In genomic region chr12:4308334-4308960, GRCh38 we compare ENCODE assay signal across 12 cellular contexts. TPM values are rescaled to one million over a fixed set of nuclear protein-coding genes. Genes with fewer than 3 reads are reported as not detected.
DNase-seq lines count a peak whose midpoint lies in the region; ATAC-seq and TF ChIP-seq lines count a peak whose summit lies in the region.
"Had no signal": no experiment of that assay in that cellular context is flagged by ENCODE, and none has a peak within 500 bp of the region (broad histone marks: within the 10 kb centered on the region; RNA-seq: fewer than 3 reads in every experiment).

No MANE protein-coding gene starts in this region.

- ATAC-seq in stimulated activated naive CD8-positive, alpha-beta T cell treated with anti-CD3 and anti-CD28 coated beads, Interleukin-15, amount 100 ng/mL, for 72 hours = peak; percentile 34
- no peak for ATAC-seq in stimulated activated naive CD8-positive, alpha-beta T cell treated with anti-CD3 and anti-CD28 coated beads, Interleukin-15, Interleukin-2, amounts not matched to agents 100 U/mL and 50 U/mL, for 24 hours

- no peak for DNase-seq in stimulated activated naive CD8-positive, alpha-beta T cell treated with anti-CD3 and anti-CD28 coated beads, Interleukin-15, amount 100 ng/mL, for 72 hours
- DNase-seq in stimulated activated naive CD8-positive, alpha-beta T cell treated with anti-CD3 and anti-CD28 coated beads, Interleukin-15, Interleukin-2, amounts not matched to agents 100 U/mL and 50 U/mL, for 24 hours = no peak
- DNase-seq in breast epithelium (ENCODE audit: low spot score in 2 of 2) = no peak
- DNase-seq in NCI-H69 (lab: John Stamatoyannopoulos, UW) = no peak
- no peak for DNase-seq in stomach
- DNase-seq in G401 (ENCODE audit: low spot score) = no peak
- no peak for DNase-seq in SW 1271 (lab: John Stamatoyannopoulos, UW)
- DNase-seq: activated naive CD4-positive, alpha-beta T cell treated with anti-CD3 and anti-CD28 coated beads for 36 hours; AML-193; stimulated activated CD4-positive, alpha-beta T cell treated with anti-CD3 and anti-CD28 coated beads, Interleukin-15, amount 100 ng/mL, for 24 hours had no signal

- no peak for TF ChIP-seq CTCF in breast epithelium (IDR thresholded peaks at IDR 0.05)
- TF ChIP-seq CTCF in stomach (IDR thresholded peaks at IDR 0.05) = no peak

- TF ChIP-seq POLR2A in breast epithelium (IDR thresholded peaks at IDR 0.05) (no peak), stomach (IDR thresholded peaks at IDR 0.05) (no peak)

- H3K4me3 Mint-ChIP-seq in stimulated activated naive CD8-positive, alpha-beta T cell treated with anti-CD3 and anti-CD28 coated beads, Interleukin-15, amount 100 ng/mL, for 72 hours = no peak overlapping the region
- H3K4me3 Mint-ChIP-seq: activated CD4-positive, alpha-beta T cell treated with anti-CD3 and anti-CD28 coated beads for 36 hours; activated naive CD4-positive, alpha-beta T cell treated with anti-CD3 and anti-CD28 coated beads for 36 hours had no signal

- no peak overlapping the region for H3K9ac ChIP-seq in muscle layer of colon (ENCODE audit: low read length)

- H3K4me3 ChIP-seq in breast epithelium = peak overlapping the region in 2 of 3 donors; percentile 22 to 53
- H3K4me3 ChIP-seq in muscle layer of colon (ENCODE audit: low read depth in 1 of 2, low read length in 2 of 2) = peak overlapping the region in 1 of 2 donors; percentile 19
- H3K4me3 ChIP-seq in stomach = no peak overlapping the region

- H3K27ac Mint-ChIP-seq in stimulated activated naive CD8-positive, alpha-beta T cell treated with anti-CD3 and anti-CD28 coated beads, Interleukin-15, amount 100 ng/mL, for 72 hours = peak overlapping the region in 1 of 2 donors; percentile 21
- H3K27ac Mint-ChIP-seq: activated CD4-positive, alpha-beta T cell treated with anti-CD3 and anti-CD28 coated beads for 36 hours had no signal

- H3K36me3 ChIP-seq in breast epithelium (no peaks in the 10 kb centered on the region), muscle layer of colon (ENCODE audit: insufficient read depth, low read length) (peaks cover 17% of the 10 kb centered on the region), stomach (peaks cover 0 to 16% (median 9%) of the 10 kb centered on the region in 4 donors)

- in situ Hi-C loops in G401 (cut with HindIII; ENCODE audit: low sequenced_read_pairs) = no loop called here

- H3K27me3 ChIP-seq in breast epithelium (no peaks in the 10 kb centered on the region), muscle layer of colon (ENCODE audit: control insufficient read depth in 1 of 2, insufficient read depth in 2 of 2, low read length in 2 of 2) (no peaks in the 10 kb centered on the region), stomach (no peaks in the 10 kb centered on the region)

- H3K9me3 ChIP-seq in breast epithelium = no peaks in the 10 kb centered on the region
- H3K9me3 ChIP-seq in muscle layer of colon (ENCODE audit: low read length) = no peaks in the 10 kb centered on the region
- H3K9me3 ChIP-seq in stomach = no peaks in the 10 kb centered on the region

- peak overlapping the region; percentile 60 to 76 for H3K27ac ChIP-seq in breast epithelium
- H3K27ac ChIP-seq in muscle layer of colon (ENCODE audit: low read depth, low read length) = peak overlapping the region; percentile 67
- peak overlapping the region in 1 of 5 donors; percentile 52 for H3K27ac ChIP-seq in stomach

- WGBS in stomach, 5 donors = 64 to 82% (median 73%) methylated on average over 10 to 14 of the region's 14 CpGs

- H3K27me3 Mint-ChIP-seq in stimulated activated naive CD8-positive, alpha-beta T cell treated with anti-CD3 and anti-CD28 coated beads, Interleukin-15, amount 100 ng/mL, for 72 hours = no peaks in the 10 kb centered on the region
- H3K27me3 Mint-ChIP-seq: activated CD4-positive, alpha-beta T cell treated with anti-CD3 and anti-CD28 coated beads for 36 hours had no signal

- intact Hi-C loops in breast epithelium (cut with DNase I; ENCODE audit: low total_unique reads) (no loop called here), stomach (cut with DNase I; ENCODE audit: low total_unique reads) (no loop called here)

- H3K4me1 ChIP-seq in breast epithelium (peaks cover 0 to 3% of the 10 kb centered on the region in 2 donors), muscle layer of colon (ENCODE audit: insufficient read depth, low read length) (peaks cover 36% of the 10 kb centered on the region), stomach (peaks cover 0 to 25% (median 12%) of the 10 kb centered on the region in 4 donors)

- peaks cover 30% of the 10 kb centered on the region for H3K4me1 Mint-ChIP-seq in stimulated activated naive CD8-positive, alpha-beta T cell treated with anti-CD3 and anti-CD28 coated beads, Interleukin-15, amount 100 ng/mL, for 72 hours

- H3K9me3 Mint-ChIP-seq in stimulated activated naive CD8-positive, alpha-beta T cell treated with anti-CD3 and anti-CD28 coated beads, Interleukin-15, amount 100 ng/mL, for 72 hours = no peaks in the 10 kb centered on the region
- H3K9me3 Mint-ChIP-seq: activated naive CD4-positive, alpha-beta T cell treated with anti-CD3 and anti-CD28 coated beads for 36 hours had no signal

- no peak for TF ChIP-seq EP300 in stomach (IDR thresholded peaks at IDR 0.05)

RNA-seq across cellular contexts. Expression of gene TIGAR, which starts 12.6 kb away (rescaled TPM):
- total RNA-seq in breast epithelium (1 to 10 TPM; 2.9 to 7.5 (median 6.9) TPM), stomach (100 to 1,000 TPM in 1 of 5 donors, 1 to 10 TPM in 2, under 1 TPM in 1, not detected in 1; 0.45 to 149 (median 5.1) TPM)
- 1 to 10 TPM; 2.1 to 9.2 (median 5.5) TPM for polyA plus RNA-seq in stomach
- 19.7 and 25.5 TPM in 2 replicates for total RNA-seq in G401 (2014; rRNA removed; shearing (Covaris generic))

RNA-seq across cellular contexts. Expression of gene CCND2, which starts 34.9 kb away (rescaled TPM):
- 10 to 100 TPM; 43.3 to 72.8 (median 53.7) TPM for total RNA-seq in breast epithelium
- total RNA-seq in stomach = 10 to 100 TPM; 27.4 to 89.0 (median 49.1) TPM
- 1 to 10 TPM; 5.5 to 8.3 (median 7.0) TPM for polyA plus RNA-seq in stomach
- total RNA-seq in G401 (2014; rRNA removed; shearing (Covaris generic)) = 88.7 and 110 TPM in 2 replicates

Comparison
In these comparisons a context has a peak if more than half of its experiments do, and no peak if none do; other contexts are left out.
1. H3K4me3 ChIP-seq: peak in breast epithelium (2 of 3); none in stomach (0 of 4).